ENCODE assay signal across 11 cellular contexts in the genomic region with DNA sequence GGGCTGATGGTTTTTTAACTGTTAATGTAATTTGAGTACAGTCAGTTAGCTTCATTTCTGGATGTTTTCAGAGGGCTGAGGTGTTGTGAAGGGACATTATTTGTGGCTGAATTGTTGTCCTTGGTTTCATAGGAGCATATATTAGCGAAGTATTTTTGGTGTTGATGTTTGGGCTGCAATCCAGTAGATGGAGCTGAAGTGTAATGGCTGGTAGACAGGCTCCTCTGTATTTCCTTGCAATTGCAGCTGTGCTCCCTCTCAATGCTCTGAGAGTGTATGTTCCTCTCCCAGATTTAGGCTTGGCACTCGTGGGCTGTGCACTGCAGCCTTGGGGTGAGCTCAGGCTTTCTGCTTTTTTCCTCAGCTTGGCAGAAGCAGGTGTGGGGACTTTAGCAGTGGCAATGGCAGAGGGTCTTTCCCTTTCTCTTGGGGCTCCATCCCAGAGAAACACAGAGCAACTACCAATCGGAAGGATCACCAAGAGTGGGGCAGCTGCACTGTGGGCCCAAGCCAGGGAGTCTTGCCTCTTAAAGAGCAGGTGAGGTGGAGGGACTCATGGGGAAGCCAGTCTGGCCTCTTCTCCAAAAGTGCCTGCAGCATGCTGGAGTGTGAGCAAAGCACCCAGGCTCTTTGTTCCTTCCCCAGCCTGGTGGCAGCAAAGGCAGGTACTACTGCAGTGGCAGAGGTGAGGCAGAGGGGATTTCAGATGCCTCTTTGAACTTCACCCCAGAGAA.
DNase-seq lines count a peak whose midpoint lies in the region; ATAC-seq and TF ChIP-seq lines count a peak whose summit lies in the region.
"Had no signal": no experiment of that assay in that cellular context is flagged by ENCODE, and none has a peak within 500 bp of the region (broad histone marks: within the 10 kb centered on the region; RNA-seq: fewer than 3 reads in every experiment).

No MANE protein-coding gene starts in this region.

- H4K91ac ChIP-seq in H9 (ENCODE audit: insufficient read length, low read depth, low read length): no peak overlapping the region

- no peaks in the 10 kb centered on the region; the same call in 1 of the 2 replicates for H3K4me1 ChIP-seq in H9 (ENCODE audit: insufficient read depth, low read length)
- H3K4me1 ChIP-seq: body of pancreas had no signal

- no peak overlapping the region for H3K23ac ChIP-seq in H9 (ENCODE audit: insufficient read length, low read depth, low read length)

- H3K4me2 ChIP-seq in H9 (ENCODE audit: insufficient read depth, insufficient read length, low read length): no peak overlapping the region

- no peaks in the 10 kb centered on the region; a peak in 1 of 7 replicates for H3K36me3 Mint-ChIP-seq in H9 (ENCODE audit: insufficient read depth in 1 of 3, low read depth in 3 of 3)
- H3K36me3 Mint-ChIP-seq in activated T-helper 1 cell treated with anti-CD3 and anti-CD28 coated beads, Interleukin-12 subunit alpha, Interleukin-12 subunit beta, Interleukin-2, Interleukin-4 antibody, amounts not matched to agents 30 ng/mL and 10 ng/mL and 1 ng/mL, durations not matched to agents 14 hours and 24 hours and 36 hours (ENCODE audit: low read depth): no peaks in the 10 kb centered on the region
- H3K36me3 Mint-ChIP-seq: naive B cell had no signal

- H3K79me2 ChIP-seq in H9 (ENCODE audit: insufficient read depth, low read length): no peaks in the 10 kb centered on the region

- no peaks in the 10 kb centered on the region for H3K79me1 ChIP-seq in H9 (ENCODE audit: insufficient read depth, low read depth, low read length, poor library complexity, severe bottlenecking)

- H4K20me1 ChIP-seq in H9 (ENCODE audit: control insufficient read depth, insufficient read depth, insufficient read length): no peaks in the 10 kb centered on the region

- DNase-seq in GM12864 (ENCODE audit: low read depth) (no peak), H9 (peak; percentile 43), OCI-M1 (lab: John Stamatoyannopoulos, UW) (peak; percentile 70), left lobe of liver (ENCODE audit: low spot score) (no peak), NCI-H748 (lab: John Stamatoyannopoulos, UW; ENCODE audit: unreplicated experiment) (no peak), middle frontal gyrus (ENCODE audit: extremely low spot score, low spot score) (no peak)
- DNase-seq in activated CD8-positive, alpha-beta memory T cell treated with anti-CD3 and anti-CD28 coated beads for 24 hours: no peak
- no peak for DNase-seq in activated T-helper 1 cell treated with anti-CD3 and anti-CD28 coated beads, Interleukin-12 subunit alpha, Interleukin-12 subunit beta, Interleukin-2, Interleukin-4 antibody, amounts not matched to agents 30 ng/mL and 10 ng/mL and 1 ng/mL, durations not matched to agents 14 hours and 24 hours and 36 hours (ENCODE audit: low spot score)
- DNase-seq: body of pancreas, naive B cell, PC-3 had no signal

- H3K27me3 ChIP-seq in H9 (ENCODE audit: insufficient read depth, low read length): no peaks in the 10 kb centered on the region
- H3K27me3 ChIP-seq: body of pancreas had no signal

- H3K27me3 Mint-ChIP-seq in H9 (ENCODE audit: low read depth): no peaks in the 10 kb centered on the region
- H3K27me3 Mint-ChIP-seq in activated T-helper 1 cell treated with anti-CD3 and anti-CD28 coated beads, Interleukin-12 subunit alpha, Interleukin-12 subunit beta, Interleukin-2, Interleukin-4 antibody, amounts not matched to agents 30 ng/mL and 10 ng/mL and 1 ng/mL, durations not matched to agents 14 hours and 24 hours and 36 hours (ENCODE audit: insufficient read depth): no peaks in the 10 kb centered on the region
- H3K27me3 Mint-ChIP-seq: naive B cell had no signal

- H3K18ac ChIP-seq in H9 (ENCODE audit: insufficient read length, low read depth, low read length): no peak overlapping the region

- intact Hi-C loops in activated T-helper 1 cell treated with anti-CD3 and anti-CD28 coated beads, Interleukin-12 subunit alpha, Interleukin-12 subunit beta, Interleukin-2, Interleukin-4 antibody, amounts not matched to agents 30 ng/mL and 10 ng/mL and 1 ng/mL, durations not matched to agents 14 hours and 24 hours and 36 hours (cut with micrococcal nuclease): no loop called here

- peaks cover 0 to 2% of the 10 kb centered on the region in 2 experiments; a peak in 1 of 4 replicates for H3K4me1 Mint-ChIP-seq in H9
- H3K4me1 Mint-ChIP-seq in activated T-helper 1 cell treated with anti-CD3 and anti-CD28 coated beads, Interleukin-12 subunit alpha, Interleukin-12 subunit beta, Interleukin-2, Interleukin-4 antibody, amounts not matched to agents 30 ng/mL and 10 ng/mL and 1 ng/mL, durations not matched to agents 14 hours and 24 hours and 36 hours (ENCODE audit: low read depth): no peaks in the 10 kb centered on the region
- H3K4me1 Mint-ChIP-seq: naive B cell had no signal

- no peak overlapping the region; a peak in 1 of 5 replicates for H3K4me3 Mint-ChIP-seq in H9
- H3K4me3 Mint-ChIP-seq in activated T-helper 1 cell treated with anti-CD3 and anti-CD28 coated beads, Interleukin-12 subunit alpha, Interleukin-12 subunit beta, Interleukin-2, Interleukin-4 antibody, amounts not matched to agents 30 ng/mL and 10 ng/mL and 1 ng/mL, durations not matched to agents 14 hours and 24 hours and 36 hours: no peak overlapping the region
- H3K4me3 Mint-ChIP-seq: naive B cell had no signal

- no peak overlapping the region for H2AFZ ChIP-seq in H9 (ENCODE audit: low read length)

- H3K27ac Mint-ChIP-seq in H9: 0 out of 7 replicates have a peak overlapping the region, but pooled peaks of 1 of the 3 experiments have one; percentile 31
- no peak overlapping the region for H3K27ac Mint-ChIP-seq in activated T-helper 1 cell treated with anti-CD3 and anti-CD28 coated beads, Interleukin-12 subunit alpha, Interleukin-12 subunit beta, Interleukin-2, Interleukin-4 antibody, amounts not matched to agents 30 ng/mL and 10 ng/mL and 1 ng/mL, durations not matched to agents 14 hours and 24 hours and 36 hours

- H2BK12ac ChIP-seq in H9 (ENCODE audit: insufficient read length, low read depth, low read length): no peak overlapping the region

- H2BK15ac ChIP-seq in H9 (ENCODE audit: low read depth, low read length): no peak overlapping the region

- no peak overlapping the region for H3K4ac ChIP-seq in H9 (ENCODE audit: low read depth, low read length)

- no peak overlapping the region for H3K4me3 ChIP-seq in GM12864 (ENCODE audit: low read depth, low read length)
- H3K4me3 ChIP-seq: body of pancreas had no signal

- no peak overlapping the region for H2BK120ac ChIP-seq in H9 (ENCODE audit: low read depth, low read length, poor library complexity, severe bottlenecking)

- peak; percentile 63 for TF ChIP-seq CTCF in GM12864 (IDR thresholded peaks at IDR 0.05; ENCODE audit: low read depth, low read length, missing control alignments)
- TF ChIP-seq CTCF in H9 (conservative IDR thresholded peaks at IDR 0.05): peak; percentile 74

- no peak overlapping the region for H3K14ac ChIP-seq in H9 (ENCODE audit: insufficient read depth, low read length)

- H3K56ac ChIP-seq in H9 (ENCODE audit: insufficient read length, low read depth, low read length): no peak overlapping the region

- peaks cover 3 to 15% of the 10 kb centered on the region in 2 experiments; a peak in 3 of 5 replicates for H3K9me3 Mint-ChIP-seq in H9
- no peaks in the 10 kb centered on the region for H3K9me3 Mint-ChIP-seq in activated T-helper 1 cell treated with anti-CD3 and anti-CD28 coated beads, Interleukin-12 subunit alpha, Interleukin-12 subunit beta, Interleukin-2, Interleukin-4 antibody, amounts not matched to agents 30 ng/mL and 10 ng/mL and 1 ng/mL, durations not matched to agents 14 hours and 24 hours and 36 hours

- H2BK20ac ChIP-seq in H9 (ENCODE audit: low read depth, low read length, poor library complexity, severe bottlenecking): no peak overlapping the region

- H3K27ac ChIP-seq in H9 (ENCODE audit: insufficient read length, low read depth, low read length): no peak overlapping the region
- H3K27ac ChIP-seq: body of pancreas had no signal

- ATAC-seq in left lobe of liver: peak; percentile 68
- ATAC-seq: body of pancreas, PC-3 had no signal

- H4K5ac ChIP-seq in H9 (ENCODE audit: insufficient read length, low read depth, low read length): no peak overlapping the region

- H2BK5ac ChIP-seq in H9 (ENCODE audit: insufficient read length, low read length): no peak overlapping the region

- H3K9ac ChIP-seq in H9 (ENCODE audit: extremely low read depth, insufficient read length, low read length): no peak overlapping the region

- H3K23me2 ChIP-seq in H9 (ENCODE audit: insufficient read length, low read depth, low read length, poor library complexity, severe bottlenecking): no peaks in the 10 kb centered on the region

- no CpG with 5 or more reads among the region's 3 CpGs for WGBS in H9 (ENCODE audit: extremely low coverage, insufficient read length, low lambda C conversion rate)

- no peak overlapping the region for H4K8ac ChIP-seq in H9 (replicated peaks; ENCODE audit: insufficient read length, low read depth, low read length)

- no peak overlapping the region for H3T11ph ChIP-seq in H9 (ENCODE audit: low read length)

- H3K9me3 ChIP-seq in H9 (ENCODE audit: control insufficient read depth, low read depth, low read length): no peaks in the 10 kb centered on the region
- H3K9me3 ChIP-seq: body of pancreas had no signal

- no peak overlapping the region for H2AK5ac ChIP-seq in H9 (ENCODE audit: insufficient read length, low read length)

Comparison
In these comparisons a context has a peak if more than half of its experiments do, and no peak if none do; other contexts are left out.
1. DNase-seq: peak in H9 (single experiment) and OCI-M1 (single experiment); none in GM12864 (single experiment), left lobe of liver (single experiment), activated CD8-positive, alpha-beta memory T cell treated with anti-CD3 and anti-CD28 coated beads for 24 hours (single experiment), NCI-H748 (single experiment), activated T-helper 1 cell treated with anti-CD3 and anti-CD28 coated beads, Interleukin-12 subunit alpha, Interleukin-12 subunit beta, Interleukin-2, Interleukin-4 antibody, amounts not matched to agents 30 ng/mL and 10 ng/mL and 1 ng/mL, durations not matched to agents 14 hours and 24 hours and 36 hours (single experiment) and middle frontal gyrus (single experiment).